Comparison of ENCODE assay signal across 18 cellular contexts in genomic region chr22:23718371-23719165, GRCh38. TPM values are rescaled to one million over a fixed set of nuclear protein-coding genes. Genes with fewer than 3 reads are reported as not detected.
DNase-seq lines count a peak whose midpoint lies in the region; ATAC-seq, FAIRE-seq and TF ChIP-seq lines count a peak whose summit lies in the region.
"Had no signal": no experiment of that assay in that cellular context is flagged by ENCODE, and none has a peak within 500 bp of the region (broad histone marks: within the 10 kb centered on the region; RNA-seq: fewer than 3 reads in every experiment).

No MANE protein-coding gene starts in this region.

- peaks cover 19% of the 10 kb centered on the region for H3K79me2 ChIP-seq in K562 (ENCODE audit: control insufficient read depth, insufficient read depth, low read length)

- CTCF ChIA-PET in CD8-positive, alpha-beta T cell (lab: Charles Lee) = interaction anchor here (0.6 to 2.4 kb wide), 3 partner anchors 31 to 560 kb away, joined by 3 to 8 read pairs (median 4); no protein-coding TSS in a partner anchor
- CTCF ChIA-PET in K562 (lab: Yijun Ruan, JAX; ENCODE audit: low intra/inter-chr PET ratio) = no interaction called here

- H3K9me1 ChIP-seq in K562 (ENCODE audit: control insufficient read depth, insufficient read depth, low read length) = no peaks in the 10 kb centered on the region

- no peaks in the 10 kb centered on the region for H3K27me3 Mint-ChIP-seq in CD8-positive, alpha-beta T cell (ENCODE audit: low read depth)
- H3K27me3 Mint-ChIP-seq in IgD-negative memory B cell = no peaks in the 10 kb centered on the region
- no peaks in the 10 kb centered on the region for H3K27me3 Mint-ChIP-seq in naive thymus-derived CD8-positive, alpha-beta T cell
- H3K27me3 Mint-ChIP-seq: activated T-helper 17 cell treated with anti-CD3 and anti-CD28 coated beads, Interleukin-2, amount 50 U/mL, for 72 hours had no signal

- intact Hi-C loops in CD8-positive, alpha-beta T cell (cut with DNase I, micrococcal nuclease) = loop anchor here (5.0 to 10.0 kb wide), 2 partner anchors 49 to 436 kb away; partner anchors contain the start of gene CHCHD10 (in 1 of the 2)
- intact Hi-C loops in K562 (cut with micrococcal nuclease) = no loop called here

- TF ChIP-seq CTCF in CD8-positive, alpha-beta T cell (IDR thresholded peaks at IDR 0.05) = no peak
- TF ChIP-seq CTCF in K562 (IDR thresholded peaks at IDR 0.05 in 2 of 3, conservative IDR thresholded peaks at IDR 0.05 in 1 of 3; ENCODE audit: insufficient read depth in 2 of 3, low read depth in 1 of 3, low read length in 3 of 3) = no peak

- no peaks in the 10 kb centered on the region for H3K9me3 ChIP-seq in CD8-positive, alpha-beta T cell (ENCODE audit: low read length)
- no peaks in the 10 kb centered on the region for H3K9me3 ChIP-seq in K562 (replicated peaks; ENCODE audit: control insufficient read depth, insufficient read depth, low read depth, low read length)
- H3K9me3 ChIP-seq: prostate gland had no signal

- peaks cover 15% of the 10 kb centered on the region for H3K4me1 ChIP-seq in CD8-positive, alpha-beta T cell (ENCODE audit: insufficient read depth, low read length)
- peaks cover 6 to 25% of the 10 kb centered on the region in 2 experiments; a peak in 4 of 5 replicates for H3K4me1 ChIP-seq in K562 (replicated peaks in 1 of 2; ENCODE audit: control insufficient read depth in 2 of 2, insufficient read depth in 2 of 2, low read length in 2 of 2)
- H3K4me1 ChIP-seq: prostate gland had no signal

- H3K36me3 Mint-ChIP-seq in CD8-positive, alpha-beta T cell = peaks cover 11% of the 10 kb centered on the region
- peaks cover 1% of the 10 kb centered on the region for H3K36me3 Mint-ChIP-seq in IgD-negative memory B cell
- H3K36me3 Mint-ChIP-seq in naive thymus-derived CD8-positive, alpha-beta T cell = peaks cover 0 to 9% (median 4%) of the 10 kb centered on the region in 3 donors

- 76% methylated on average over 9 of the region's 17 CpGs for WGBS in K562 (ENCODE audit: insufficient coverage, low coverage, missing lambda C conversion rate)

- no peak for TF ChIP-seq EP300 in K562 (IDR thresholded peaks at IDR 0.05; ENCODE audit: low read length)

- H3K4me3 ChIP-seq in CD8-positive, alpha-beta T cell (ENCODE audit: low read depth, low read length) = no peak overlapping the region
- H3K4me3 ChIP-seq in K562 = no peak overlapping the region
- H3K4me3 ChIP-seq: cardiac muscle cell, prostate gland, skin epidermis had no signal

- no peaks in the 10 kb centered on the region for H3K36me3 ChIP-seq in CD8-positive, alpha-beta T cell (ENCODE audit: insufficient read depth, low read length)
- H3K36me3 ChIP-seq in K562 (ENCODE audit: control insufficient read depth, insufficient read depth, low read length) = peaks cover 18% of the 10 kb centered on the region; the same call in 1 of the 3 replicates
- H3K36me3 ChIP-seq: cardiac muscle cell, prostate gland had no signal

- no peaks in the 10 kb centered on the region for H4K20me1 ChIP-seq in K562 (replicated peaks; ENCODE audit: control insufficient read depth, insufficient read depth, low read length)

- DNase-seq in CD8-positive, alpha-beta T cell = no peak
- DNase-seq in K562 (ENCODE audit: extremely low read depth in 1 of 4, low spot score in 3 of 4) = no peak
- DNase-seq in naive thymus-derived CD8-positive, alpha-beta T cell = no peak
- DNase-seq in activated CD8-positive, alpha-beta memory T cell treated with anti-CD3 and anti-CD28 coated beads, Interleukin-2, amount 50 U/mL, for 4 hours = no peak
- no peak for DNase-seq in ureter (ENCODE audit: low spot score)
- DNase-seq in NCI-H748 (lab: John Stamatoyannopoulos, UW; ENCODE audit: unreplicated experiment) = no peak
- DNase-seq: activated CD8-positive, alpha-beta memory T cell treated with anti-CD3 and anti-CD28 coated beads for 24 hours; NCI-H146; NCI-H226; stimulated activated CD4-positive, alpha-beta T cell treated with anti-CD3 and anti-CD28 coated beads, Interleukin-4, amount 100 ng/mL, for 24 hours had no signal

- POLR2A ChIA-PET in CD8-positive, alpha-beta T cell (lab: Charles Lee) = interaction anchor here (0.6 to 1.7 kb wide), 2 partner anchors 22 to 28 kb away, joined by 3 to 4 read pairs; no protein-coding TSS in a partner anchor
- POLR2A ChIA-PET in K562 (lab: Yijun Ruan, JAX) = no interaction called here
- POLR2A ChIA-PET in naive thymus-derived CD8-positive, alpha-beta T cell (lab: Charles Lee) = interaction anchor here (3.3 kb wide), 1 partner anchor 22 kb away, joined by 34 read pairs; no protein-coding TSS in a partner anchor

- H3K4me3 Mint-ChIP-seq in CD8-positive, alpha-beta T cell = peak overlapping the region; percentile 53
- H3K4me3 Mint-ChIP-seq in IgD-negative memory B cell = peak overlapping the region in 3 of 4 donors; percentile 12 to 70 (median 32)
- peak overlapping the region in 7 of 10 donors; percentile 6 to 56 (median 50) for H3K4me3 Mint-ChIP-seq in naive thymus-derived CD8-positive, alpha-beta T cell
- H3K4me3 Mint-ChIP-seq: T-helper 1 cell treated with Interleukin-12 subunit alpha and Interleukin-12 subunit beta and Interleukin-4 antibody, amounts not matched to agents 30 μg/mL and 1 μg/mL, for 36 hours had no signal

- H3K9me3 Mint-ChIP-seq in CD8-positive, alpha-beta T cell = no peaks in the 10 kb centered on the region
- no peaks in the 10 kb centered on the region for H3K9me3 Mint-ChIP-seq in IgD-negative memory B cell
- H3K9me3 Mint-ChIP-seq in naive thymus-derived CD8-positive, alpha-beta T cell = no peaks in the 10 kb centered on the region
- H3K9me3 Mint-ChIP-seq: activated T-helper 17 cell treated with anti-CD3 and anti-CD28 coated beads, Interleukin-2, amount 50 U/mL, for 72 hours; T-helper 1 cell treated with Interleukin-12 subunit alpha and Interleukin-12 subunit beta and Interleukin-4 antibody, amounts not matched to agents 30 μg/mL and 1 μg/mL, for 36 hours had no signal

- H3K4me1 Mint-ChIP-seq in CD8-positive, alpha-beta T cell (ENCODE audit: low read depth) = peaks cover 19% of the 10 kb centered on the region
- H3K4me1 Mint-ChIP-seq in IgD-negative memory B cell = peaks cover 0 to 9% (median 5%) of the 10 kb centered on the region in 3 donors
- H3K4me1 Mint-ChIP-seq in naive thymus-derived CD8-positive, alpha-beta T cell = peaks cover 12 to 30% (median 26%) of the 10 kb centered on the region in 4 donors
- H3K4me1 Mint-ChIP-seq: activated T-helper 17 cell treated with anti-CD3 and anti-CD28 coated beads, Interleukin-2, amount 50 U/mL, for 72 hours had no signal

- no peak for TF ChIP-seq RAD21 in K562 (CRISPR knock-in tag; conservative IDR thresholded peaks at IDR 0.05 in 1 of 2, IDR thresholded peaks at IDR 0.05 in 1 of 2)

- no peak for TF ChIP-seq POLR2A in K562 (conservative IDR thresholded peaks at IDR 0.05)

- no peak overlapping the region for H3K27ac Mint-ChIP-seq in CD8-positive, alpha-beta T cell
- H3K27ac Mint-ChIP-seq in IgD-negative memory B cell = no peak overlapping the region
- H3K27ac Mint-ChIP-seq in naive thymus-derived CD8-positive, alpha-beta T cell = peak overlapping the region in 4 of 10 donors; percentile 19 to 79 (median 28)
- H3K27ac Mint-ChIP-seq: activated T-helper 17 cell treated with anti-CD3 and anti-CD28 coated beads, Interleukin-2, amount 50 U/mL, for 72 hours had no signal

- no peak overlapping the region for H3K9ac ChIP-seq in K562 (ENCODE audit: insufficient read depth in 1 of 2, low read depth in 2 of 2, low read length in 2 of 2)

- no peak for ATAC-seq in CD8-positive, alpha-beta T cell
- ATAC-seq in K562 = no peak
- no peak for ATAC-seq in naive thymus-derived CD8-positive, alpha-beta T cell
- ATAC-seq: activated T-helper 17 cell treated with anti-CD3 and anti-CD28 coated beads, Interleukin-2, amount 50 U/mL, for 72 hours had no signal

- no peaks in the 10 kb centered on the region for H3K27me3 ChIP-seq in CD8-positive, alpha-beta T cell (ENCODE audit: insufficient read depth, low read length)
- H3K27me3 ChIP-seq in K562 (ENCODE audit: control insufficient read depth in 2 of 2, insufficient read depth in 2 of 2, low read length in 2 of 2) = no peaks in the 10 kb centered on the region
- H3K27me3 ChIP-seq: cardiac muscle cell had no signal

- no TSS peak for BruUV-seq in K562 (replicated peaks; lab: Mats Ljungman, UMichigan)

- in situ Hi-C loops in K562 (cut with MboI) = no loop called here

- H2AFZ ChIP-seq in K562 (ENCODE audit: low read depth, low read length) = peak overlapping the region; percentile 32; the same call in 1 of the 2 replicates

- FAIRE-seq in K562 (lab: Jason Lieb, UNC) = no peak

- no peak overlapping the region for H3K27ac ChIP-seq in CD8-positive, alpha-beta T cell (ENCODE audit: low read depth, low read length)
- no peak overlapping the region for H3K27ac ChIP-seq in K562 (ENCODE audit: extremely low read depth, low read depth, low read length)
- H3K27ac ChIP-seq: cardiac muscle cell, prostate gland had no signal

- no peak overlapping the region for H3K4me2 ChIP-seq in K562 (ENCODE audit: insufficient read depth, low read length)

RNA-seq across cellular contexts. Expression of gene RGL4, which starts 27.8 kb away (rescaled TPM):
- total RNA-seq in CD8-positive, alpha-beta T cell = 10 to 100 TPM; 24.7 to 26.2 TPM
- 3.7 TPM for polyA plus RNA-seq in IgD-negative memory B cell
- 0.14 TPM in 1 of 2 replicates, not detected in the other for total RNA-seq in K562 (2011; cell fraction: chromatin; rRNA removed; ENCODE audit: low replicate concordance)
- not detected in 2 replicates for total RNA-seq in K562 (2011; cell fraction: nucleolus; rRNA removed)
- not detected in 2 replicates for total RNA-seq in K562 (2011; cell fraction: nucleoplasm; rRNA removed)
- not detected in 2 replicates for total RNA-seq in K562 (2014; rRNA removed)
- not detected in 2 replicates for total RNA-seq in K562 (2014; rRNA removed; fragmentation: Illumina TruSeq; extraction: Trizol)
- total RNA-seq in K562 (2015; rRNA removed; fragmentation: Illumina TruSeq; extraction: Trizol) = not detected in 2 replicates
- not detected in 2 replicates for total RNA-seq in K562 (2021)
- not detected in 2 replicates for polyA plus RNA-seq in K562 (2011; rRNA removed)
- not detected in 2 replicates for polyA plus RNA-seq in K562 (2011; cell fraction: cytosol; rRNA removed)
- not detected in 2 replicates for polyA plus RNA-seq in K562 (2011; cell fraction: nucleus; rRNA removed)
- polyA plus RNA-seq in K562 (2012) = 0.10 and 0.13 TPM in 2 replicates
- not detected in 2 replicates for polyA plus RNA-seq in K562 (2014; fragmentation: Illumina TruSeq; extraction: Trizol)
- not detected for polyA plus RNA-seq in K562 (2014; fragmentation: Nextera tagmentation; extraction: Ambion mirVana)
- not detected in 2 replicates for polyA plus RNA-seq in K562 (2014; rRNA removed)
- polyA minus RNA-seq in K562 (2011; rRNA and poly(A)+ RNA removed) = not detected in 2 replicates
- polyA minus RNA-seq in K562 (2011; cell fraction: cytosol; rRNA and poly(A)+ RNA removed) = not detected in 2 replicates
- not detected in 2 replicates for polyA minus RNA-seq in K562 (2011; cell fraction: nucleus; rRNA and poly(A)+ RNA removed)
- 10 to 100 TPM; 12.3 to 15.2 TPM for total RNA-seq in naive thymus-derived CD8-positive, alpha-beta T cell
- polyA plus RNA-seq in naive thymus-derived CD8-positive, alpha-beta T cell = 100 to 1,000 TPM in 2 of 3 donors, 10 to 100 TPM in 1; 90.7 to 115 (median 110) TPM
- total RNA-seq in ureter = not detected
- total RNA-seq: cardiac muscle cell had no signal

RNA-seq across cellular contexts. Expression of gene ZNF70, which starts 32.3 kb away (rescaled TPM):
- total RNA-seq in CD8-positive, alpha-beta T cell = 1 to 10 TPM; 1.7 to 1.9 TPM
- polyA plus RNA-seq in IgD-negative memory B cell (0.20 TPM), K562 (2011; rRNA removed) (0.57 and 0.58 TPM in 2 replicates), K562 (2014; fragmentation: Illumina TruSeq; extraction: Trizol) (1.3 and 1.5 TPM in 2 replicates), K562 (2014; fragmentation: Nextera tagmentation; extraction: Ambion mirVana) (under 1 TPM; 0.14 to 0.18 TPM), K562 (2014; rRNA removed) (1.1 and 1.3 TPM in 2 replicates)
- 8.5 and 13.1 TPM in 2 replicates for total RNA-seq in K562 (2011; cell fraction: chromatin; rRNA removed; ENCODE audit: low replicate concordance)
- 4.9 and 5.3 TPM in 2 replicates for total RNA-seq in K562 (2011; cell fraction: nucleolus; rRNA removed)
- total RNA-seq in K562 (2011; cell fraction: nucleoplasm; rRNA removed) = 8.3 and 11.4 TPM in 2 replicates
- total RNA-seq in K562 (2014; rRNA removed) (1.4 and 1.8 TPM in 2 replicates), K562 (2014; rRNA removed; fragmentation: Illumina TruSeq; extraction: Trizol) (2.3 TPM in 2 replicates), K562 (2015; rRNA removed; fragmentation: Illumina TruSeq; extraction: Trizol) (2.4 and 2.5 TPM in 2 replicates), K562 (2021) (3.2 and 3.3 TPM in 2 replicates), ureter (9.0 TPM)
- 0.72 and 0.84 TPM in 2 replicates for polyA plus RNA-seq in K562 (2011; cell fraction: cytosol; rRNA removed)
- 2.0 and 2.6 TPM in 2 replicates for polyA plus RNA-seq in K562 (2011; cell fraction: nucleus; rRNA removed)
- polyA plus RNA-seq in K562 (2012) = 0.99 and 1.2 TPM in 2 replicates
- polyA minus RNA-seq in K562 (2011; rRNA and poly(A)+ RNA removed) = 1.2 and 1.5 TPM in 2 replicates
- 1.5 and 1.7 TPM in 2 replicates for polyA minus RNA-seq in K562 (2011; cell fraction: cytosol; rRNA and poly(A)+ RNA removed)
- 1.3 and 2.1 TPM in 2 replicates for polyA minus RNA-seq in K562 (2011; cell fraction: nucleus; rRNA and poly(A)+ RNA removed)
- 1 to 10 TPM; 6.9 to 7.0 TPM for total RNA-seq in naive thymus-derived CD8-positive, alpha-beta T cell
- polyA plus RNA-seq in naive thymus-derived CD8-positive, alpha-beta T cell = under 1 TPM; 0.20 to 0.57 (median 0.47) TPM

RNA-seq across cellular contexts. Expression of gene VPREB3, which starts 35.7 kb away (rescaled TPM):
- 1 to 10 TPM in 1 of 2 experiments, not detected in 1; 1.0 TPM for total RNA-seq in CD8-positive, alpha-beta T cell
- polyA plus RNA-seq in IgD-negative memory B cell (1,081 TPM), K562 (2011; rRNA removed) (0.20 TPM in 1 of 2 replicates, not detected in the other), K562 (2014; fragmentation: Illumina TruSeq; extraction: Trizol) (not detected in 2 replicates), K562 (2014; fragmentation: Nextera tagmentation; extraction: Ambion mirVana) (under 1 TPM in 1 of 2 experiments, not detected in 1; 0.14 TPM), K562 (2014; rRNA removed) (not detected in 2 replicates)
- not detected in 2 replicates for total RNA-seq in K562 (2011; cell fraction: chromatin; rRNA removed; ENCODE audit: low replicate concordance)
- total RNA-seq in K562 (2011; cell fraction: nucleolus; rRNA removed) = not detected in 2 replicates
- total RNA-seq in K562 (2011; cell fraction: nucleoplasm; rRNA removed) = not detected in 2 replicates
- total RNA-seq in K562 (2014; rRNA removed) (not detected in 2 replicates), K562 (2014; rRNA removed; fragmentation: Illumina TruSeq; extraction: Trizol) (not detected in 2 replicates), K562 (2015; rRNA removed; fragmentation: Illumina TruSeq; extraction: Trizol) (not detected in 2 replicates), K562 (2021) (0.71 TPM in 1 of 2 replicates, not detected in the other), ureter (not detected)
- polyA plus RNA-seq in K562 (2011; cell fraction: cytosol; rRNA removed) = not detected in 2 replicates
- 0.41 TPM in 1 of 2 replicates, not detected in the other for polyA plus RNA-seq in K562 (2011; cell fraction: nucleus; rRNA removed)
- 0.14 and 0.50 TPM in 2 replicates for polyA plus RNA-seq in K562 (2012)
- not detected in 2 replicates for polyA minus RNA-seq in K562 (2011; rRNA and poly(A)+ RNA removed)
- not detected in 2 replicates for polyA minus RNA-seq in K562 (2011; cell fraction: cytosol; rRNA and poly(A)+ RNA removed)
- not detected in 2 replicates for polyA minus RNA-seq in K562 (2011; cell fraction: nucleus; rRNA and poly(A)+ RNA removed)
- 1 to 10 TPM; 1.8 to 3.3 TPM for total RNA-seq in naive thymus-derived CD8-positive, alpha-beta T cell
- polyA plus RNA-seq in naive thymus-derived CD8-positive, alpha-beta T cell = under 1 TPM in 2 of 3 donors, not detected in 1; 0.80 to 0.92 TPM
- total RNA-seq: activated T-helper 17 cell treated with anti-CD3 and anti-CD28 coated beads, Interleukin-2, amount 50 U/mL, for 72 hours; lower leg skin; prostate gland had no signal

RNA-seq across cellular contexts. Expression of gene C22orf15, which starts 44.2 kb away (rescaled TPM):
- under 1 TPM; 0.50 to 0.62 TPM for total RNA-seq in CD8-positive, alpha-beta T cell
- not detected for polyA plus RNA-seq in IgD-negative memory B cell
- total RNA-seq in K562 (2011; cell fraction: chromatin; rRNA removed; ENCODE audit: low replicate concordance) = not detected in 2 replicates
- total RNA-seq in K562 (2011; cell fraction: nucleolus; rRNA removed) = not detected in 2 replicates
- not detected in 2 replicates for total RNA-seq in K562 (2011; cell fraction: nucleoplasm; rRNA removed)
- total RNA-seq in K562 (2014; rRNA removed) = not detected in 2 replicates
- not detected in 2 replicates for total RNA-seq in K562 (2014; rRNA removed; fragmentation: Illumina TruSeq; extraction: Trizol)
- total RNA-seq in K562 (2015; rRNA removed; fragmentation: Illumina TruSeq; extraction: Trizol) = not detected in 2 replicates
- not detected in 2 replicates for total RNA-seq in K562 (2021)
- not detected in 2 replicates for polyA plus RNA-seq in K562 (2011; rRNA removed)
- polyA plus RNA-seq in K562 (2011; cell fraction: cytosol; rRNA removed) = not detected in 2 replicates
- not detected in 2 replicates for polyA plus RNA-seq in K562 (2011; cell fraction: nucleus; rRNA removed)
- polyA plus RNA-seq in K562 (2012) = 0.21 and 0.57 TPM in 2 replicates
- not detected in 2 replicates for polyA plus RNA-seq in K562 (2014; fragmentation: Illumina TruSeq; extraction: Trizol)
- not detected for polyA plus RNA-seq in K562 (2014; fragmentation: Nextera tagmentation; extraction: Ambion mirVana)
- 0.07 TPM in 1 of 2 replicates, not detected in the other for polyA plus RNA-seq in K562 (2014; rRNA removed)
- not detected in 2 replicates for polyA minus RNA-seq in K562 (2011; rRNA and poly(A)+ RNA removed)
- not detected in 2 replicates for polyA minus RNA-seq in K562 (2011; cell fraction: cytosol; rRNA and poly(A)+ RNA removed)
- not detected in 2 replicates for polyA minus RNA-seq in K562 (2011; cell fraction: nucleus; rRNA and poly(A)+ RNA removed)
- 1 to 10 TPM; 4.1 to 5.4 TPM for total RNA-seq in naive thymus-derived CD8-positive, alpha-beta T cell
- 1 to 10 TPM in 1 of 3 donors, under 1 TPM in 2; 0.42 to 1.7 (median 0.81) TPM for polyA plus RNA-seq in naive thymus-derived CD8-positive, alpha-beta T cell
- total RNA-seq in ureter = 0.18 TPM
- total RNA-seq: activated T-helper 17 cell treated with anti-CD3 and anti-CD28 coated beads, Interleukin-2, amount 50 U/mL, for 72 hours; cardiac muscle cell; lower leg skin; myocyte; prostate gland had no signal

RNA-seq across cellular contexts. Expression of gene CHCHD10, which starts 49.2 kb away (rescaled TPM):
- 10 to 100 TPM; 40.7 to 52.4 TPM for total RNA-seq in CD8-positive, alpha-beta T cell
- 70.6 TPM for polyA plus RNA-seq in IgD-negative memory B cell
- total RNA-seq in K562 (2011; cell fraction: chromatin; rRNA removed; ENCODE audit: low replicate concordance) = 6.7 and 22.5 TPM in 2 replicates
- 36.1 and 36.9 TPM in 2 replicates for total RNA-seq in K562 (2011; cell fraction: nucleolus; rRNA removed)
- total RNA-seq in K562 (2011; cell fraction: nucleoplasm; rRNA removed) = 31.7 and 48.8 TPM in 2 replicates
- total RNA-seq in K562 (2014; rRNA removed) = 84.9 and 214 TPM in 2 replicates
- total RNA-seq in K562 (2014; rRNA removed; fragmentation: Illumina TruSeq; extraction: Trizol) = 76.4 and 102 TPM in 2 replicates
- 124 and 130 TPM in 2 replicates for total RNA-seq in K562 (2015; rRNA removed; fragmentation: Illumina TruSeq; extraction: Trizol)
- total RNA-seq in K562 (2021) = 270 and 292 TPM in 2 replicates
- 51.1 and 51.8 TPM in 2 replicates for polyA plus RNA-seq in K562 (2011; rRNA removed)
- polyA plus RNA-seq in K562 (2011; cell fraction: cytosol; rRNA removed) = 124 and 209 TPM in 2 replicates
- 58.5 and 83.9 TPM in 2 replicates for polyA plus RNA-seq in K562 (2011; cell fraction: nucleus; rRNA removed)
- polyA plus RNA-seq in K562 (2012) = 252 and 257 TPM in 2 replicates
- 157 and 178 TPM in 2 replicates for polyA plus RNA-seq in K562 (2014; fragmentation: Illumina TruSeq; extraction: Trizol)
- polyA plus RNA-seq in K562 (2014; fragmentation: Nextera tagmentation; extraction: Ambion mirVana) = 10 to 100 TPM; 15.2 to 41.0 TPM
- 159 and 170 TPM in 2 replicates for polyA plus RNA-seq in K562 (2014; rRNA removed)
- 17.5 and 34.7 TPM in 2 replicates for polyA minus RNA-seq in K562 (2011; rRNA and poly(A)+ RNA removed)
- polyA minus RNA-seq in K562 (2011; cell fraction: cytosol; rRNA and poly(A)+ RNA removed) = 133 and 155 TPM in 2 replicates
- polyA minus RNA-seq in K562 (2011; cell fraction: nucleus; rRNA and poly(A)+ RNA removed) = 8.6 and 19.1 TPM in 2 replicates
- total RNA-seq in naive thymus-derived CD8-positive, alpha-beta T cell = 10 to 100 TPM; 44.3 to 47.4 TPM
- 10 to 100 TPM; 26.1 to 37.6 (median 36.0) TPM for polyA plus RNA-seq in naive thymus-derived CD8-positive, alpha-beta T cell
- total RNA-seq in ureter = 232 TPM
